8 cellular contexts compared by ENCODE assay signal in genomic region chr9:88303785-88304495, GRCh38.
DNase-seq lines count a peak whose midpoint lies in the region; ATAC-seq and TF ChIP-seq lines count a peak whose summit lies in the region.

No MANE protein-coding gene starts in this region.

- peak overlapping the region; percentile 35 to 69 (median 53) for H3K4me2 ChIP-seq in BLaER1 treated with 17β-estradiol and CSF1 and Interleukin-3, amounts not matched to agents 10 nM and 100 nM
- H3K4me2 ChIP-seq in IMR-90 (ENCODE audit: low read depth, low read length): peak overlapping the region; percentile 17; the same call in 1 of the 2 replicates

- H3K4me1 ChIP-seq in BLaER1 treated with 17β-estradiol and CSF1 and Interleukin-3, amounts not matched to agents 10 nM and 100 nM: peaks cover 14 to 44% (median 28%) of the 10 kb centered on the region in 10 experiments
- peaks cover 3% of the 10 kb centered on the region; the same call in 1 of the 2 replicates for H3K4me1 ChIP-seq in IMR-90 (ENCODE audit: control insufficient read depth, insufficient read depth, low read length)
- no peaks in the 10 kb centered on the region for H3K4me1 ChIP-seq in CD8-positive, alpha-beta T cell (ENCODE audit: insufficient read depth, low read length)

- no peak overlapping the region for H2AK9ac ChIP-seq in IMR-90 (replicated peaks; ENCODE audit: low read depth, low read length, poor library complexity)

- no peak overlapping the region for H3K4me3 ChIP-seq in BLaER1 treated with 17β-estradiol and CSF1 and Interleukin-3, amounts not matched to agents 10 nM and 100 nM
- no peak overlapping the region for H3K4me3 ChIP-seq in IMR-90 (ENCODE audit: insufficient read depth, low read depth, low read length)
- H3K4me3 ChIP-seq in epithelial cell of esophagus (ENCODE audit: low read length): no peak overlapping the region
- no peak overlapping the region for H3K4me3 ChIP-seq in CD8-positive, alpha-beta T cell (ENCODE audit: low read depth, low read length)

- no peak overlapping the region for H3K23ac ChIP-seq in IMR-90 (ENCODE audit: low read depth, low read length)

- H2BK20ac ChIP-seq in IMR-90 (ENCODE audit: low read depth, low read length): no peak overlapping the region

- H4K5ac ChIP-seq in IMR-90 (ENCODE audit: low read depth, low read length): no peak overlapping the region

- TF ChIP-seq POLR2A in IMR-90 (IDR thresholded peaks at IDR 0.05; ENCODE audit: low read depth, low read length): no peak

- no peak overlapping the region for H4K91ac ChIP-seq in IMR-90 (ENCODE audit: insufficient read depth, low read depth, low read length)

- H4K20me1 ChIP-seq in BLaER1 treated with 17β-estradiol and CSF1 and Interleukin-3, amounts not matched to agents 10 nM and 100 nM: no peaks in the 10 kb centered on the region
- H4K20me1 ChIP-seq in IMR-90 (ENCODE audit: insufficient read depth, low read length): no peaks in the 10 kb centered on the region

- H2BK5ac ChIP-seq in IMR-90 (ENCODE audit: low read depth, low read length, poor library complexity, severe bottlenecking): no peak overlapping the region

- no peaks in the 10 kb centered on the region for H3K9me3 Mint-ChIP-seq in CD8-positive, alpha-beta T cell

- H3K18ac ChIP-seq in IMR-90 (ENCODE audit: low read depth, low read length): no peak overlapping the region

- CTCF ChIA-PET in IMR-90 (lab: Yijun Ruan, JAX): no interaction called here
- CTCF ChIA-PET in CD8-positive, alpha-beta T cell (lab: Charles Lee): interaction anchor here (0.7 kb wide), 1 partner anchor 67 kb away, joined by 4 read pairs; no protein-coding TSS in a partner anchor

- peaks cover 3% of the 10 kb centered on the region for H3K4me1 Mint-ChIP-seq in CD8-positive, alpha-beta T cell (ENCODE audit: low read depth)

- H3K27ac ChIP-seq in BLaER1 treated with 17β-estradiol and CSF1 and Interleukin-3, amounts not matched to agents 10 nM and 100 nM: peak overlapping the region in 1 of 11 experiments; percentile 12; a peak in 1 of 22 replicates
- H3K27ac ChIP-seq in IMR-90 (ENCODE audit: insufficient read depth, low read length): no peak overlapping the region
- H3K27ac ChIP-seq in CD8-positive, alpha-beta T cell (ENCODE audit: low read depth, low read length): no peak overlapping the region

- in situ Hi-C loops in IMR-90 (cut with MboI; ENCODE audit: low sequenced_read_pairs): no loop called here

- H3K27me3 Mint-ChIP-seq in CD8-positive, alpha-beta T cell (ENCODE audit: low read depth): peaks cover 3% of the 10 kb centered on the region

- H2AK5ac ChIP-seq in IMR-90 (ENCODE audit: low read depth, low read length): no peak overlapping the region

- no peak overlapping the region for H3K56ac ChIP-seq in IMR-90 (ENCODE audit: extremely low read depth, insufficient read depth, low read length)

- H3K9ac ChIP-seq in BLaER1 treated with 17β-estradiol and CSF1 and Interleukin-3, amounts not matched to agents 10 nM and 100 nM: no peak overlapping the region
- H3K9ac ChIP-seq in IMR-90 (ENCODE audit: low read depth, low read length): no peak overlapping the region

- dilution Hi-C loops in IMR-90 (cut with HindIII; ENCODE audit: low sequenced_read_pairs, unreplicated experiment): no loop called here

- no peaks in the 10 kb centered on the region for H3K79me1 ChIP-seq in IMR-90 (ENCODE audit: low read depth in 1 of 2, low read length in 2 of 2)

- H2BK15ac ChIP-seq in IMR-90 (ENCODE audit: low read depth, low read length): no peak overlapping the region

- POLR2A ChIA-PET in IMR-90 (lab: Charles Lee; ENCODE audit: unreplicated experiment): no interaction called here
- POLR2A ChIA-PET in CD8-positive, alpha-beta T cell (lab: Charles Lee): no interaction called here

- TF ChIP-seq RAD21 in IMR-90 (IDR thresholded peaks at IDR 0.05; ENCODE audit: low read length): no peak

- H3K36me3 ChIP-seq in BLaER1 treated with 17β-estradiol and CSF1 and Interleukin-3, amounts not matched to agents 10 nM and 100 nM: no peaks in the 10 kb centered on the region
- no peaks in the 10 kb centered on the region for H3K36me3 ChIP-seq in IMR-90 (ENCODE audit: control insufficient read depth, insufficient read depth, low read length)
- H3K36me3 ChIP-seq in CD8-positive, alpha-beta T cell (ENCODE audit: insufficient read depth, low read length): no peaks in the 10 kb centered on the region

- H3K27me3 ChIP-seq in BLaER1 treated with 17β-estradiol and CSF1 and Interleukin-3, amounts not matched to agents 10 nM and 100 nM: no peaks in the 10 kb centered on the region
- H3K27me3 ChIP-seq in IMR-90 (ENCODE audit: control insufficient read depth, insufficient read depth, low read length): peaks cover 4% of the 10 kb centered on the region; the same call in 1 of the 2 replicates
- H3K27me3 ChIP-seq in CD8-positive, alpha-beta T cell (ENCODE audit: insufficient read depth, low read length): no peaks in the 10 kb centered on the region

- DNase-seq in IMR-90: peak; percentile 58
- peak; percentile 2 for DNase-seq in epithelial cell of esophagus (ENCODE audit: low read depth)
- no peak for DNase-seq in DMS153 treated with DMSO at 0.1 percent for 48 hours (lab: John Stamatoyannopoulos, UW; ENCODE audit: unreplicated experiment)
- no peak for DNase-seq in CD8-positive, alpha-beta T cell
- no peak for DNase-seq in NCI-H2081 treated with DMSO at 0.1 percent for 48 hours (lab: John Stamatoyannopoulos, UW)

- H2AFZ ChIP-seq in IMR-90 (replicated peaks; ENCODE audit: low read length, poor library complexity): no peak overlapping the region

- no peak overlapping the region for H3K4me3 Mint-ChIP-seq in CD8-positive, alpha-beta T cell

- no peak overlapping the region for H3K14ac ChIP-seq in IMR-90 (replicated peaks; ENCODE audit: low read depth, low read length)

- no peaks in the 10 kb centered on the region for H3K36me3 Mint-ChIP-seq in CD8-positive, alpha-beta T cell

- TF ChIP-seq CTCF in IMR-90 (conservative IDR thresholded peaks at IDR 0.05; ENCODE audit: low read depth, low read length) (no peak), epithelial cell of esophagus (IDR thresholded peaks at IDR 0.05; ENCODE audit: insufficient read depth, low read depth, low read length, missing control alignments) (no peak)
- no peak for TF ChIP-seq CTCF in CD8-positive, alpha-beta T cell (IDR thresholded peaks at IDR 0.05)

- intact Hi-C loops in IMR-90 (cut with micrococcal nuclease): no loop called here
- intact Hi-C loops in CD8-positive, alpha-beta T cell (cut with DNase I, micrococcal nuclease): no loop called here

- WGBS in IMR-90 (ENCODE audit: extremely low coverage in 2 of 2, insufficient read length in 1 of 2), 2 experiments: no CpG with 5 or more reads among the region's 4 CpGs

- H3K4ac ChIP-seq in IMR-90 (ENCODE audit: low read depth, low read length): no peak overlapping the region

- no peak overlapping the region for H2BK120ac ChIP-seq in IMR-90 (ENCODE audit: low read depth, low read length)

- H3K9me1 ChIP-seq in IMR-90 (ENCODE audit: insufficient read depth, low read length): no peaks in the 10 kb centered on the region

- no peak overlapping the region for H4K8ac ChIP-seq in IMR-90 (ENCODE audit: low read depth in 2 of 2, low read length in 2 of 2)

- peak; percentile 97 for ATAC-seq in GM21360 (IDR thresholded peaks at IDR 0.05; ENCODE audit: unreplicated experiment)
- ATAC-seq in IMR-90 (ENCODE audit: low read depth): peak; percentile 44
- no peak for ATAC-seq in CD8-positive, alpha-beta T cell
- ATAC-seq in HG03571 (IDR thresholded peaks at IDR 0.05; ENCODE audit: unreplicated experiment): no peak

- no peak overlapping the region for H3K27ac Mint-ChIP-seq in CD8-positive, alpha-beta T cell

- no TSS peak for BruUV-seq in IMR-90 (replicated peaks; lab: Mats Ljungman, UMichigan)

- H3K9me3 ChIP-seq in BLaER1 treated with 17β-estradiol and CSF1 and Interleukin-3, amounts not matched to agents 10 nM and 100 nM (replicated peaks in 1 of 11): peaks cover 0 to 19% (median 0%) of the 10 kb centered on the region in 11 experiments; a peak in 4 of 22 replicates
- H3K9me3 ChIP-seq in IMR-90 (ENCODE audit: control insufficient read depth, insufficient read depth, low read length): no peaks in the 10 kb centered on the region
- H3K9me3 ChIP-seq in CD8-positive, alpha-beta T cell (ENCODE audit: low read length): no peaks in the 10 kb centered on the region

TF ChIP-seq in IMR-90, 13 proteins besides CTCF, POLR2A, EP300 and RAD21:
- no peak for TF ChIP-seq MAFK (IDR thresholded peaks at IDR 0.05; ENCODE audit: low read depth, low read length)

Comparison
In these comparisons a context has a peak if more than half of its experiments do, and no peak if none do; other contexts are left out.
1. ATAC-seq: peak in GM21360 (single experiment) and IMR-90 (single experiment); none in CD8-positive, alpha-beta T cell (single experiment) and HG03571 (single experiment).
2. DNase-seq: peak in IMR-90 (single experiment) and epithelial cell of esophagus (single experiment); none in DMS153 treated with DMSO at 0.1 percent for 48 hours (single experiment), CD8-positive, alpha-beta T cell (0 of 7) and NCI-H2081 treated with DMSO at 0.1 percent for 48 hours (single experiment).